ENCODE assay signal across 8 cellular contexts in the genomic region with DNA sequence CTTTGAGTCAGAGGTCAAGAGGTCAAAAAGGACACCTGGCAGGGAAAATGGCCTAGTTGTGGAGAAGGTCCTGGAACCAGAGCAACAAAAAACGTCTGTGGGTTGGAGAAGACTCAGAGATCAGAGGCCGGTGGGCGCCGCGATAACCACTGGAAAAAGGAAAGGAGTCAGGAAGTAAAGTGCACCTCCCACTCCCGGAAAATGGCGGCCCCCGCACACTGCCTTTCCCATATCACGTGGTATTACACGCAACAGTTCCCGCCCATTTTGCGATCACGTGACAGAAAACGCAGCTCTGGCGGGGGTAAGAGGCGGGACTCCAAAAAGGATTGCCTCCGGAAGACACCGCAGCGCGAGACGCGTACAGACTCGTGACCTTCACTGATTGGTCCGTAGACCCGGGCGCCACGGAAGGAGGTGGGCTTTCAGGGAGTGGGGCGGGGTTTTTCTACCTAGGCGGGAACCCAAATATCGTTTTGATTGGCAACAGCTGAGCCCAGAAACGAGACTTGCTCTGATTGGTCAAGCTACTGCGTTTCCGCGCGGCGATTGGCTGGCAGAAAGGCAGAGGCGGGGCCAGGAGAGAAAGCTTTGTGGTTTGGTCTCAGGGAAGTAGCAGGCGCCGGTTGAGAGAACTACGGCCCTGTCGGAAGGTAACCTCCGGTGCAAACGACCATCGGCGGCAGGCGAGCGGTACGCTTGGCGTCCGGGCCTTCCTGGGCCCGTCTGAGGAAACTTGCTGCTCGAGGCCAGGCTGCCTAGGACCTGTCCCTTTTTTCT. TPM values are rescaled to one million over a fixed set of nuclear protein-coding genes. Genes with fewer than 3 reads are reported as not detected.
DNase-seq lines count a peak whose midpoint lies in the region; ATAC-seq and TF ChIP-seq lines count a peak whose summit lies in the region.

A gene with protein sequence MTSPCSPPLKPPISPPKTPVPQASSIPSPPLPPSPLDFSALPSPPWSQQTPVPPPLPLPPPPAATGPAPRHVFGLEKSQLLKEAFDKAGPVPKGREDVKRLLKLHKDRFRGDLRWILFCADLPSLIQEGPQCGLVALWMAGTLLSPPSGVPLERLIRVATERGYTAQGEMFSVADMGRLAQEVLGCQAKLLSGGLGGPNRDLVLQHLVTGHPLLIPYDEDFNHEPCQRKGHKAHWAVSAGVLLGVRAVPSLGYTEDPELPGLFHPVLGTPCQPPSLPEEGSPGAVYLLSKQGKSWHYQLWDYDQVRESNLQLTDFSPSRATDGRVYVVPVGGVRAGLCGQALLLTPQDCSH (minus strand): TSS at position 193 of the 780 bp plus-strand sequence. CDS start 674 bp downstream, outside the sequence.

- peak within 1 kb of the TSS; percentile 87 for H2AFZ ChIP-seq in parathyroid adenoma

- intact Hi-C loops in transverse colon (cut with DNase I; ENCODE audit: low total_unique reads), result no loop called here

- peaks cover 26% of the 10 kb centered on the region for H3K79me2 ChIP-seq in parathyroid adenoma

- H3K4me2 ChIP-seq in parathyroid adenoma (ENCODE audit: low read length), result peak within 1 kb of the TSS; percentile 99

- WGBS in transverse colon (ENCODE audit: low coverage in 1 of 2), 2 donors, result 1 to 3% methylated on average over 5 to 52 of the region's 52 CpGs

- H3K9me3 ChIP-seq in adipocyte (ENCODE audit: control insufficient read depth, low read length) (no peaks in the 10 kb centered on the region), cardiac muscle cell (ENCODE audit: low read depth) (no peaks in the 10 kb centered on the region), parathyroid adenoma (ENCODE audit: control insufficient read depth, low read length) (no peaks in the 10 kb centered on the region), transverse colon (no peaks in the 10 kb centered on the region)

- DNase-seq in GM12865 (ENCODE audit: low read depth) (peak; percentile 100), NCI-H1417 treated with DMSO at 0.1 percent for 48 hours (lab: John Stamatoyannopoulos, UW) (peak; percentile 95), SW480 (ENCODE audit: low spot score) (peak; percentile 100), adipocyte (ENCODE audit: low read depth) (peak; percentile 100), cardiac muscle cell (ENCODE audit: low read depth in 1 of 2, low spot score in 1 of 2) (peak; percentile 100), transverse colon (peak; percentile 100)

- H3K4me1 ChIP-seq in adipocyte (ENCODE audit: control insufficient read depth, insufficient read depth, low read length) (peaks cover 37% of the 10 kb centered on the region), cardiac muscle cell (ENCODE audit: low read depth) (peaks cover 16% of the 10 kb centered on the region), parathyroid adenoma (peaks cover 11% of the 10 kb centered on the region), transverse colon (peaks cover 26 to 47% (median 43%) of the 10 kb centered on the region in 4 donors)

- TF ChIP-seq CTCF in GM12865 (IDR thresholded peaks at IDR 0.05; ENCODE audit: insufficient read depth, low read depth, low read length, missing control alignments), result no peak
- TF ChIP-seq CTCF in cardiac muscle cell (IDR thresholded peaks at IDR 0.05; ENCODE audit: low read depth, low read length), result no peak
- no peak for TF ChIP-seq CTCF in parathyroid adenoma (IDR thresholded peaks at IDR 0.05)
- TF ChIP-seq CTCF in transverse colon (IDR thresholded peaks at IDR 0.05), result peak in 1 of 5 experiments; percentile 19

- no peaks in the 10 kb centered on the region for H3K27me3 ChIP-seq in adipocyte (replicated peaks; ENCODE audit: control insufficient read depth, insufficient read depth, low read length)
- no peaks in the 10 kb centered on the region for H3K27me3 ChIP-seq in cardiac muscle cell
- no peaks in the 10 kb centered on the region for H3K27me3 ChIP-seq in parathyroid adenoma (ENCODE audit: control insufficient read depth, insufficient read depth, low read length)
- no peaks in the 10 kb centered on the region for H3K27me3 ChIP-seq in transverse colon

- peak; percentile 67 for TF ChIP-seq POLR2A in transverse colon (IDR thresholded peaks at IDR 0.05)

- in situ Hi-C loops in transverse colon (cut with MboI; ENCODE audit: low pct_ligation_motif_present in 1 of 4, low pct_unique_long_range_greater_than_20kb in 1 of 4, low sequenced_read_pairs in 3 of 4), result loop anchor here in 1 of 4 donors (5.0 kb wide), 1 partner anchor 33 kb away; a partner anchor contains a TSS

- no peak for TF ChIP-seq EP300 in transverse colon (IDR thresholded peaks at IDR 0.05; ENCODE audit: low read depth)

- H3K27ac ChIP-seq in cardiac muscle cell, result peak within 1 kb of the TSS; percentile 90
- H3K27ac ChIP-seq in parathyroid adenoma, result peak within 1 kb of the TSS; percentile 94
- H3K27ac ChIP-seq in transverse colon, result peak within 1 kb of the TSS; percentile 91 to 99 (median 96)

- H3K36me3 ChIP-seq in adipocyte (ENCODE audit: control insufficient read depth, insufficient read depth, low read length, severe bottlenecking), result no peaks in the 10 kb centered on the region
- H3K36me3 ChIP-seq in cardiac muscle cell, result no peaks in the 10 kb centered on the region
- no peaks in the 10 kb centered on the region for H3K36me3 ChIP-seq in parathyroid adenoma (ENCODE audit: control insufficient read depth, insufficient read depth, low read length)
- no peaks in the 10 kb centered on the region for H3K36me3 ChIP-seq in transverse colon

- ATAC-seq in HG02763 (IDR thresholded peaks at IDR 0.05; ENCODE audit: unreplicated experiment), result peak; percentile 91

- H3K4me3 ChIP-seq in GM12865 (ENCODE audit: low read depth, low read length) (peak within 1 kb of the TSS; percentile 81), adipocyte (ENCODE audit: low read length) (peak within 1 kb of the TSS; percentile 95), cardiac muscle cell (peak within 1 kb of the TSS; percentile 64), parathyroid adenoma (ENCODE audit: low read depth, low read length) (peak within 1 kb of the TSS; percentile 98), transverse colon (peak within 1 kb of the TSS; percentile 52 to 67 (median 64))

- H3K9ac ChIP-seq in adipocyte (ENCODE audit: low read length), result peak within 1 kb of the TSS; percentile 98
- peak within 1 kb of the TSS; percentile 42 for H3K9ac ChIP-seq in parathyroid adenoma

RNA-seq across cellular contexts. Expression of the gene that starts here (rescaled TPM):
- total RNA-seq in cardiac muscle cell (7.6 and 9.6 TPM in 2 replicates), transverse colon (10 to 100 TPM in 2 of 4 donors, 1 to 10 TPM in 2; 8.3 to 29.1 (median 12.1) TPM)
- polyA plus RNA-seq in cardiac muscle cell, result 30.4 and 40.0 TPM in 2 replicates

Comparison
In these comparisons a context has a peak if more than half of its experiments do, and no peak if none do; other contexts are left out.
1. Peak in every context shown above with its lines: DNase-seq, ATAC-seq, H3K4me3 ChIP-seq and H3K27ac ChIP-seq.